ENCODE assay signal across 21 cellular contexts in the genomic region with DNA sequence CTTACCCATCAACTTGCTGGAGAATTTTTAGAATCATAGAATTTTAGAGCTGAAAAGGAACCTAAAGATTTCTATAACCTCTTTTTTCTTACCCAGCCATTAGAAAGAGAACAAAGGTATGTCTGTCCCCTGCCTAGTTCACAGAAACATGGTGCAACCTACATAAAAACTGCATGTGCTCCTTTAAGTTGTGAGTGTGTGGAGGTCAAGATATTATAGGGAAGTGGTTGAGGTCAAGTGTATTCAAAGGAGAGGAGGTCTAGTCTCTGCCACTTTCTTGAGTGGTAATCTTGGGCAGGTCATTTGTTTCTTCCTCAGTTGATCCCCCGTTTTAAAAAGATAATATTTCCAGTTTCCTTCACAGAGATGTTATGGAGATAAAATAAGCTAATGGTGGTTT.
"Had no signal": no experiment of that assay in that cellular context is flagged by ENCODE, and none has a peak within 500 bp of the region (broad histone marks: within the 10 kb centered on the region; RNA-seq: fewer than 3 reads in every experiment).

No MANE protein-coding gene starts in this region.

- FAIRE-seq: islet of Langerhans had no signal

- H3K27ac ChIP-seq: epithelial cell of prostate, esophagus muscularis mucosa, gastrocnemius medialis, heart right ventricle, sigmoid colon, skin epidermis, testis, tibial nerve had no signal

- H3K36me3 ChIP-seq: esophagus muscularis mucosa, gastrocnemius medialis, heart right ventricle, right atrium auricular region, sigmoid colon, tibial nerve had no signal

- H3K4me3 ChIP-seq: esophagus muscularis mucosa, gastrocnemius medialis, heart right ventricle, right atrium auricular region, sigmoid colon, skin epidermis, testis, tibial nerve had no signal

- ATAC-seq: gastrocnemius medialis; heart right ventricle; naive thymus-derived CD4-positive, alpha-beta T cell; stimulated activated naive B cell treated with anti-CD40 and anti-IgM and Interleukin-4, amounts not matched to agents 10 μg/mL and 1 μg/mL and 100 μg/mL, for 72 hours; stimulated activated naive CD8-positive, alpha-beta T cell treated with anti-CD3 and anti-CD28 coated beads, Interleukin-15, amount 100 ng/mL, for 72 hours had no signal

- DNase-seq: effector memory CD4-positive, alpha-beta T cell; gastrocnemius medialis; heart right ventricle; hypothalamus; kidney glomerular epithelial cell; mammary epithelial cell; naive thymus-derived CD4-positive, alpha-beta T cell; nephron progenitor cell; posterior cingulate gyrus; sigmoid colon; stimulated activated CD4-positive, alpha-beta T cell treated with anti-CD3 and anti-CD28 coated beads, Interleukin-2, amount 100 ng/mL, for 24 hours; stimulated activated CD4-positive, alpha-beta T cell treated with anti-CD3 and anti-CD28 coated beads, Interleukin-4, amount 100 ng/mL, for 4 hours; stimulated activated naive B cell treated with anti-CD40 and anti-IgM and Interleukin-4, amounts not matched to agents 10 μg/mL and 1 μg/mL and 100 μg/mL, for 72 hours; stimulated activated naive CD8-positive, alpha-beta T cell treated with anti-CD3 and anti-CD28 coated beads, Interleukin-15, amount 100 ng/mL, for 72 hours; testis had no signal

- H3K9me3 ChIP-seq: esophagus muscularis mucosa, gastrocnemius medialis, heart right ventricle, right atrium auricular region, sigmoid colon, testis, tibial nerve had no signal

- H3K27me3 ChIP-seq: esophagus muscularis mucosa, gastrocnemius medialis, heart right ventricle, right atrium auricular region, sigmoid colon, testis, tibial nerve had no signal
